ENCODE assay signal across 9 cellular contexts in the genomic region with DNA sequence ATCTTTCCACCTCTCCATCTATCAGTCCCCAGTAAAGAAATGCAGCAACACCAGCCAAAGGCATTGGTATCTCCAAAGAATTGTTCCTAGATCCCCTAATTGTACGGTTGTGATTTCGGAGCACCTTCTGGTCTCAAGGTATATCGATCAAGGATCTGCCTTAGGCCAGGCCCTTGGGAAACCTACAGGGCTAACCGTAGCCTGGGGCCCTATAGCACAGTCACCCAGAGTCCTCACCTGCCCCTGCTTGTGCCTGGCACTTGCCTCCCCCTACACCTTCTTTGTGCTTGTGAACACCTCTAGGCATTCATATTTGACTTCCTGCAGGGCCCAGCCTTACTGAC. TPM values are rescaled to one million over a fixed set of nuclear protein-coding genes. Genes with fewer than 3 reads are reported as not detected.
DNase-seq lines count a peak whose midpoint lies in the region; TF ChIP-seq lines count a peak whose summit lies in the region.
"Had no signal": no experiment of that assay in that cellular context is flagged by ENCODE, and none has a peak within 500 bp of the region (broad histone marks: within the 10 kb centered on the region; RNA-seq: fewer than 3 reads in every experiment).

No MANE protein-coding gene starts in this region.

- TF ChIP-seq CTCF in RWPE1 (conservative IDR thresholded peaks at IDR 0.05; ENCODE audit: low read depth) (no peak), epithelial cell of proximal tubule (conservative IDR thresholded peaks at IDR 0.05; ENCODE audit: low read depth, low read length) (no peak)

- no peak overlapping the region for H4K91ac ChIP-seq in trophoblast cell (ENCODE audit: low read depth, low read length)

- no peak overlapping the region for H3K4ac ChIP-seq in trophoblast cell (ENCODE audit: low read depth, low read length)

- peak overlapping the region in 7 of 8 donors; percentile 12 to 73 (median 46) for H3K4me3 Mint-ChIP-seq in CD4-positive, alpha-beta memory T cell

- H3K27ac Mint-ChIP-seq in CD4-positive, alpha-beta memory T cell: peak overlapping the region; percentile 80 to 100 (median 92)

- CTCF ChIA-PET in CD4-positive, alpha-beta memory T cell (lab: Charles Lee; ENCODE audit: partially characterized antibody): interaction anchor here (1.7 kb wide), 1 partner anchor 73 kb away, joined by 4 read pairs; no protein-coding TSS in a partner anchor
- CTCF ChIA-PET in RWPE1 (lab: Yijun Ruan, JAX): interaction anchor here (1.2 kb wide), 1 partner anchor 74 kb away, joined by 4 read pairs; no protein-coding TSS in a partner anchor

- H3K27ac ChIP-seq in CD4-positive, alpha-beta memory T cell (ENCODE audit: low read depth, low read length): no peak overlapping the region
- peak overlapping the region; percentile 79 for H3K27ac ChIP-seq in RWPE1
- H3K27ac ChIP-seq in trophoblast cell (ENCODE audit: low read depth, low read length): no peak overlapping the region
- H3K27ac ChIP-seq: VCaP had no signal

- no peak overlapping the region for H2AK5ac ChIP-seq in trophoblast cell (ENCODE audit: low read length)

- H3K79me2 ChIP-seq in trophoblast cell (ENCODE audit: control insufficient read depth, insufficient read depth, low read length, poor library complexity): peaks cover 10% of the 10 kb centered on the region

- peaks cover 50 to 71% of the 10 kb centered on the region in 2 donors for H3K36me3 Mint-ChIP-seq in CD4-positive, alpha-beta memory T cell

- H3K9me3 Mint-ChIP-seq in CD4-positive, alpha-beta memory T cell: peaks cover 0 to 26% (median 2%) of the 10 kb centered on the region in 8 donors

- H3K23ac ChIP-seq in trophoblast cell (ENCODE audit: low read length): no peak overlapping the region

- no peak overlapping the region for H2BK12ac ChIP-seq in trophoblast cell (ENCODE audit: low read length)

- H3K14ac ChIP-seq in trophoblast cell (ENCODE audit: low read length): no peak overlapping the region

- no peaks in the 10 kb centered on the region for H3K27me3 ChIP-seq in CD4-positive, alpha-beta memory T cell (ENCODE audit: insufficient read depth, low read length)
- no peaks in the 10 kb centered on the region for H3K27me3 ChIP-seq in trophoblast cell (ENCODE audit: insufficient read depth, low read length)

- H2AFZ ChIP-seq in trophoblast cell (ENCODE audit: insufficient read depth, low read length, poor library complexity): no peak overlapping the region

- intact Hi-C loops in CD4-positive, alpha-beta memory T cell (cut with micrococcal nuclease): no loop called here

- H3K4me3 ChIP-seq in CD4-positive, alpha-beta memory T cell (ENCODE audit: low read length in 2 of 2): no peak overlapping the region
- peak overlapping the region; percentile 27 for H3K4me3 ChIP-seq in epithelial cell of proximal tubule (ENCODE audit: low read depth, low read length)
- no peak overlapping the region for H3K4me3 ChIP-seq in trophoblast cell (ENCODE audit: low read depth, low read length)

- H3K36me3 ChIP-seq in CD4-positive, alpha-beta memory T cell (ENCODE audit: insufficient read depth, low read length): peaks cover 53% of the 10 kb centered on the region
- peaks cover 30 to 41% of the 10 kb centered on the region in 2 experiments for H3K36me3 ChIP-seq in trophoblast cell (ENCODE audit: control insufficient read depth in 1 of 2, insufficient read depth in 2 of 2, low read length in 2 of 2)

- H3K79me1 ChIP-seq in trophoblast cell (ENCODE audit: low read length): peaks cover 13% of the 10 kb centered on the region

- peak overlapping the region; percentile 70 for H4K12ac ChIP-seq in trophoblast cell (ENCODE audit: low read depth, low read length)

- peaks cover 28 to 65% (median 43%) of the 10 kb centered on the region in 4 donors for H3K4me1 Mint-ChIP-seq in CD4-positive, alpha-beta memory T cell

- H3K4me2 ChIP-seq in trophoblast cell (ENCODE audit: low read length): peak overlapping the region; percentile 65

- DNase-seq in CD4-positive, alpha-beta memory T cell: no peak
- no peak for DNase-seq in RWPE1 (ENCODE audit: low spot score)
- DNase-seq in epithelial cell of proximal tubule (ENCODE audit: low read depth): no peak
- DNase-seq in trophoblast cell: peak in 1 of 2 donors; percentile 14
- no peak for DNase-seq in superior temporal gyrus (ENCODE audit: extremely low spot score)
- DNase-seq in COLO829 (ENCODE audit: low spot score): no peak
- no peak for DNase-seq in midbrain (lab: John Stamatoyannopoulos, UW)
- no peak for DNase-seq in NCI-H748 (lab: John Stamatoyannopoulos, UW; ENCODE audit: unreplicated experiment)

- no peak overlapping the region for H2BK5ac ChIP-seq in trophoblast cell (ENCODE audit: low read depth, low read length, poor library complexity)

- peaks cover 38% of the 10 kb centered on the region for H3K4me1 ChIP-seq in CD4-positive, alpha-beta memory T cell (ENCODE audit: insufficient read depth, low read length)
- H3K4me1 ChIP-seq in trophoblast cell (ENCODE audit: control insufficient read depth in 1 of 2, insufficient read depth in 2 of 2, low read length in 2 of 2): peaks cover 10 to 11% of the 10 kb centered on the region in 2 experiments

- POLR2A ChIA-PET in CD4-positive, alpha-beta memory T cell (lab: Charles Lee; ENCODE audit: partially characterized antibody): interaction anchor here (0.6 to 14.6 kb wide), 11 partner anchors 8 to 612 kb away, joined by 3 to 611 read pairs (median 47); partner anchors contain the start of genes ALOXE3, BORCS6, CTC1 and HES7
- POLR2A ChIA-PET in RWPE1 (lab: Yijun Ruan, JAX; ENCODE audit: low non-redundant PET): interaction anchor here (1.3 kb wide), 1 partner anchor 19 kb away, joined by 4 read pairs; no protein-coding TSS in a partner anchor

- peaks cover 4 to 9% of the 10 kb centered on the region in 2 donors for H3K27me3 Mint-ChIP-seq in CD4-positive, alpha-beta memory T cell

- H2BK120ac ChIP-seq in trophoblast cell (ENCODE audit: insufficient read depth, low read length, poor library complexity): no peak overlapping the region

- H3K9me3 ChIP-seq in CD4-positive, alpha-beta memory T cell (ENCODE audit: control insufficient read depth in 1 of 2, low read length in 2 of 2): no peaks in the 10 kb centered on the region
- no peaks in the 10 kb centered on the region for H3K9me3 ChIP-seq in trophoblast cell (ENCODE audit: insufficient read depth, low read depth, low read length)

- H3K18ac ChIP-seq in trophoblast cell (ENCODE audit: low read length): no peak overlapping the region

- no CpG with 5 or more reads among the region's 4 CpGs for WGBS in trophoblast cell (ENCODE audit: extremely low coverage, insufficient coverage, insufficient read length)

- no peak overlapping the region for H3K9ac ChIP-seq in trophoblast cell (ENCODE audit: low read length)

- H4K8ac ChIP-seq in trophoblast cell (ENCODE audit: low read depth, low read length): no peak overlapping the region

RNA-seq across cellular contexts. Expression of gene AURKB, which starts 16.8 kb away (rescaled TPM):
- total RNA-seq in CD4-positive, alpha-beta memory T cell: under 1 TPM; 0.67 to 0.83 TPM
- under 1 TPM in 1 of 2 donors, not detected in 1; 0.36 TPM for polyA plus RNA-seq in CD4-positive, alpha-beta memory T cell
- 136 and 165 TPM in 2 replicates for total RNA-seq in epithelial cell of proximal tubule
- polyA plus RNA-seq in trophoblast cell (2013): 77.1 and 81.2 TPM in 2 replicates

RNA-seq across cellular contexts. Expression of gene CTC1, which starts 20.6 kb away (rescaled TPM):
- total RNA-seq in CD4-positive, alpha-beta memory T cell: 100 to 1,000 TPM; 310 to 317 TPM
- polyA plus RNA-seq in CD4-positive, alpha-beta memory T cell: 10 to 100 TPM; 17.0 to 46.8 TPM
- total RNA-seq in epithelial cell of proximal tubule: 9.1 and 13.0 TPM in 2 replicates
- polyA plus RNA-seq in trophoblast cell (2013): 10.1 and 10.3 TPM in 2 replicates

RNA-seq across cellular contexts. Expression of gene PFAS, which starts 21.9 kb away (rescaled TPM):
- 10 to 100 TPM; 23.0 to 29.1 TPM for total RNA-seq in CD4-positive, alpha-beta memory T cell
- polyA plus RNA-seq in CD4-positive, alpha-beta memory T cell: 10 to 100 TPM in 1 of 2 donors, 1 to 10 TPM in 1; 8.9 to 14.8 TPM
- 37.2 and 58.1 TPM in 2 replicates for total RNA-seq in epithelial cell of proximal tubule
- polyA plus RNA-seq in trophoblast cell (2013): 13.3 and 14.4 TPM in 2 replicates

RNA-seq across cellular contexts. Expression of gene BORCS6, which starts 37.2 kb away (rescaled TPM):
- 10 to 100 TPM; 19.2 to 19.4 TPM for total RNA-seq in CD4-positive, alpha-beta memory T cell
- 10 to 100 TPM; 13.3 to 21.9 TPM for polyA plus RNA-seq in CD4-positive, alpha-beta memory T cell
- 9.5 and 11.4 TPM in 2 replicates for total RNA-seq in epithelial cell of proximal tubule
- 3.3 and 3.6 TPM in 2 replicates for polyA plus RNA-seq in trophoblast cell (2013)

RNA-seq across cellular contexts. Expression of gene TMEM107, which starts 51.0 kb away (rescaled TPM):
- 10 to 100 TPM; 25.0 to 25.3 TPM for total RNA-seq in CD4-positive, alpha-beta memory T cell
- 10 to 100 TPM; 42.4 to 43.7 TPM for polyA plus RNA-seq in CD4-positive, alpha-beta memory T cell
- total RNA-seq in epithelial cell of proximal tubule: 16.9 and 24.3 TPM in 2 replicates
- polyA plus RNA-seq in trophoblast cell (2013): 7.4 and 7.6 TPM in 2 replicates

Comparison
In these comparisons a context has a peak if more than half of its experiments do, and no peak if none do; other contexts are left out.
1. RNA of gene AURKB, which starts 16.8 kb away (total RNA-seq): 136 to 165 TPM in epithelial cell of proximal tubule; 0.67 to 0.83 TPM in CD4-positive, alpha-beta memory T cell; every median in the first group is over 10 times any median in the second.
2. RNA of gene CTC1, which starts 20.6 kb away (total RNA-seq): 310 to 317 TPM in CD4-positive, alpha-beta memory T cell; 9.1 to 13.0 TPM in epithelial cell of proximal tubule; every median in the first group is over 10 times any median in the second.